In the genomic region with DNA sequence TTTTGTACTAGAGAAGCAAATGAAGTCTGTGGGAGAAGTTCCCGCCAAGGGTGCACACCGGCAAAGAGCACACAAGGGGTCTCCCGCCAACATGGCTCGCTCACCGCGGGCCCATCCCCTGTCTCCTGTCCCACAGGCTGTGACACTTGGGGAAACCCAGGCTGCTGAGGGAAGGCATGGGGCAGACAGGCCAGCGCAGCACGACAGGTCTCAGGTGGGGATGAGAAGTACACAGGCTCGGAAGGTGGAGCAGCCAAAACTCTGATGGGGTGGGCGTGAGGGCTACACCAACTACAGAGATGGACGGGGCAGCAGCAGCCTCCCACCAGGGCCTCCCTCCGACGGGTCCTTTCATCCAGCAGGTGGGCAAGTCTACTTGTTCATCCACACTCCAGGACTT, we compare ENCODE assay signal across 1 cellular context.
TF ChIP-seq lines count a peak whose summit lies in the region.

No MANE protein-coding gene starts in this region.

TF ChIP-seq in IMR-90, 13 proteins besides CTCF, POLR2A, EP300 and RAD21 (continued from another document):
- TF ChIP-seq, protein P1, sequence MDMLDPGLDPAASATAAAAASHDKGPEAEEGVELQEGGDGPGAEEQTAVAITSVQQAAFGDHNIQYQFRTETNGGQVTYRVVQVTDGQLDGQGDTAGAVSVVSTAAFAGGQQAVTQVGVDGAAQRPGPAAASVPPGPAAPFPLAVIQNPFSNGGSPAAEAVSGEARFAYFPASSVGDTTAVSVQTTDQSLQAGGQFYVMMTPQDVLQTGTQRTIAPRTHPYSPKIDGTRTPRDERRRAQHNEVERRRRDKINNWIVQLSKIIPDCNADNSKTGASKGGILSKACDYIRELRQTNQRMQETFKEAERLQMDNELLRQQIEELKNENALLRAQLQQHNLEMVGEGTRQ (IDR thresholded peaks at IDR 0.05; ENCODE audit: low read depth, low read length), result no peak
- TF ChIP-seq, protein P2, sequence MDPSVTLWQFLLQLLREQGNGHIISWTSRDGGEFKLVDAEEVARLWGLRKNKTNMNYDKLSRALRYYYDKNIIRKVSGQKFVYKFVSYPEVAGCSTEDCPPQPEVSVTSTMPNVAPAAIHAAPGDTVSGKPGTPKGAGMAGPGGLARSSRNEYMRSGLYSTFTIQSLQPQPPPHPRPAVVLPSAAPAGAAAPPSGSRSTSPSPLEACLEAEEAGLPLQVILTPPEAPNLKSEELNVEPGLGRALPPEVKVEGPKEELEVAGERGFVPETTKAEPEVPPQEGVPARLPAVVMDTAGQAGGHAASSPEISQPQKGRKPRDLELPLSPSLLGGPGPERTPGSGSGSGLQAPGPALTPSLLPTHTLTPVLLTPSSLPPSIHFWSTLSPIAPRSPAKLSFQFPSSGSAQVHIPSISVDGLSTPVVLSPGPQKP (IDR thresholded peaks at IDR 0.05; ENCODE audit: borderline replicate concordance, low read depth, low read length), result no peak
- no peak for TF ChIP-seq BHLHE40 (IDR thresholded peaks at IDR 0.05; ENCODE audit: low read depth, low read length)
- no peak for TF ChIP-seq RCOR1 (IDR thresholded peaks at IDR 0.05; ENCODE audit: insufficient replicate concordance, low read length)
- TF ChIP-seq MAZ (IDR thresholded peaks at IDR 0.05; ENCODE audit: borderline replicate concordance, low read depth, low read length), result no peak
- TF ChIP-seq SMC3 (IDR thresholded peaks at IDR 0.05; ENCODE audit: low read depth, low read length), result no peak
- TF ChIP-seq MAFK (IDR thresholded peaks at IDR 0.05; ENCODE audit: low read depth, low read length), result no peak
